ENCODE assay signal across 2 cellular contexts in the genomic region with DNA sequence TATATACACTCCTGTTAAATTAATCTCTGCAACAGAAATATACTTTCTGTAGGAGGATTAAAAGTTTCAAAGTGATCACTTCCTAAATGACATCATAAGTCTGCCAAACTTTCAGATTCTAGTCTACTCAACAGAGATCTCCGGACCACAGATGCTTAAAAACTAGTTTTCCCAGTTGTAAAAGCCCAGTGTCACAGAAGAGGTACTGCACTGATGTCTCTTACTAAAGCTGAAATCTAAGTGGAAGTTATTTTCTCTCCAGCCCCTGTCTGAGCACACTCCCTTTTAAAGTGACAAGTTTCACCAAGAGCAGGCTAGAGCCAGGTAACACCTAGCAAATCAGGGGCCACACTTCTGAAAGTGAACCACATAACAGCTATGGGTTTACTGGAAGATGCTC.
TF ChIP-seq lines count a peak whose summit lies in the region.

No MANE protein-coding gene starts in this region.

TF ChIP-seq in GM12878, 131 proteins besides CTCF, POLR2A, EP300 and RAD21 (continued from another document and continues in another):
- TF ChIP-seq, protein P1, sequence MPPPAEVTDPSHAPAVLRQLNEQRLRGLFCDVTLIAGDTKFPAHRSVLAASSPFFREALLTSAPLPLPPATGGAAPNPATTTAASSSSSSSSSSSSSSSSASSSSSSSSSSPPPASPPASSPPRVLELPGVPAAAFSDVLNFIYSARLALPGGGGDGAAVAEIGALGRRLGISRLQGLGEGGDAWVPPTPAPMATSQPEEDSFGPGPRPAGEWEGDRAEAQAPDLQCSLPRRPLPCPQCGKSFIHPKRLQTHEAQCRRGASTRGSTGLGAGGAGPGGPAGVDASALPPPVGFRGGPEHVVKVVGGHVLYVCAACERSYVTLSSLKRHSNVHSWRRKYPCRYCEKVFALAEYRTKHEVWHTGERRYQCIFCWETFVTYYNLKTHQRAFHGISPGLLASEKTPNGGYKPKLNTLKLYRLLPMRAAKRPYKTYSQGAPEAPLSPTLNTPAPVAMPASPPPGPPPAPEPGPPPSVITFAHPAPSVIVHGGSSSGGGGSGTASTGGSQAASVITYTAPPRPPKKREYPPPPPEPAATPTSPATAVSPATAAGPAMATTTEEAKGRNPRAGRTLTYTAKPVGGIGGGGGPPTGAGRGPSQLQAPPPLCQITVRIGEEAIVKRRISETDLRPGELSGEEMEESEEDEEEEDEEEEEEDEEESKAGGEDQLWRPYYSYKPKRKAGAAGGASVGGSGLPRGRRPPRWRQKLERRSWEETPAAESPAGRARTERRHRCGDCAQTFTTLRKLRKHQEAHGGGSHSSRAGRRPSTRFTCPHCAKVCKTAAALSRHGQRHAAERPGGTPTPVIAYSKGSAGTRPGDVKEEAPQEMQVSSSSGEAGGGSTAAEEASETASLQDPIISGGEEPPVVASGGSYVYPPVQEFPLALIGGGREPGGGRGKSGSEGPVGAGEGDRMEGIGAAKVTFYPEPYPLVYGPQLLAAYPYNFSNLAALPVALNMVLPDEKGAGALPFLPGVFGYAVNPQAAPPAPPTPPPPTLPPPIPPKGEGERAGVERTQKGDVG (CRISPR knock-in tag; IDR thresholded peaks at IDR 0.05), result no peak
- TF ChIP-seq EGR1 (IDR thresholded peaks at IDR 0.05; ENCODE audit: borderline replicate concordance in 1 of 2, low read depth in 2 of 2, low read length in 2 of 2) (no peak), IRF4 (IDR thresholded peaks at IDR 0.05; ENCODE audit: low read depth, low read length) (no peak), PAX8 (IDR thresholded peaks at IDR 0.05) (no peak), BHLHE40 (IDR thresholded peaks at IDR 0.05; ENCODE audit: borderline replicate concordance in 1 of 2, low read depth in 2 of 2, low read length in 1 of 2) (no peak), DPF2 (IDR thresholded peaks at IDR 0.05) (no peak), CHD2 (IDR thresholded peaks at IDR 0.05; ENCODE audit: borderline replicate concordance, low read depth, low read length) (no peak), WRNIP1 (IDR thresholded peaks at IDR 0.05; ENCODE audit: borderline replicate concordance, low read depth, low read length) (no peak), LARP7 (IDR thresholded peaks at IDR 0.05) (no peak), SIX5 (IDR thresholded peaks at IDR 0.05; ENCODE audit: low read depth, low read length, severe bottlenecking) (no peak), HDGF (IDR thresholded peaks at IDR 0.05) (no peak), ATF7 (IDR thresholded peaks at IDR 0.05; ENCODE audit: low read depth) (peak; percentile 56), MXI1 (IDR thresholded peaks at IDR 0.05; ENCODE audit: low read depth, low read length) (no peak), SPI1 (IDR thresholded peaks at IDR 0.05; ENCODE audit: borderline replicate concordance, insufficient read depth, low read depth, low read length) (peak; percentile 9; the same call in 1 of the 2 replicates), RB1 (IDR thresholded peaks at IDR 0.05; ENCODE audit: borderline replicate concordance) (no peak)
- TF ChIP-seq, protein P2, sequence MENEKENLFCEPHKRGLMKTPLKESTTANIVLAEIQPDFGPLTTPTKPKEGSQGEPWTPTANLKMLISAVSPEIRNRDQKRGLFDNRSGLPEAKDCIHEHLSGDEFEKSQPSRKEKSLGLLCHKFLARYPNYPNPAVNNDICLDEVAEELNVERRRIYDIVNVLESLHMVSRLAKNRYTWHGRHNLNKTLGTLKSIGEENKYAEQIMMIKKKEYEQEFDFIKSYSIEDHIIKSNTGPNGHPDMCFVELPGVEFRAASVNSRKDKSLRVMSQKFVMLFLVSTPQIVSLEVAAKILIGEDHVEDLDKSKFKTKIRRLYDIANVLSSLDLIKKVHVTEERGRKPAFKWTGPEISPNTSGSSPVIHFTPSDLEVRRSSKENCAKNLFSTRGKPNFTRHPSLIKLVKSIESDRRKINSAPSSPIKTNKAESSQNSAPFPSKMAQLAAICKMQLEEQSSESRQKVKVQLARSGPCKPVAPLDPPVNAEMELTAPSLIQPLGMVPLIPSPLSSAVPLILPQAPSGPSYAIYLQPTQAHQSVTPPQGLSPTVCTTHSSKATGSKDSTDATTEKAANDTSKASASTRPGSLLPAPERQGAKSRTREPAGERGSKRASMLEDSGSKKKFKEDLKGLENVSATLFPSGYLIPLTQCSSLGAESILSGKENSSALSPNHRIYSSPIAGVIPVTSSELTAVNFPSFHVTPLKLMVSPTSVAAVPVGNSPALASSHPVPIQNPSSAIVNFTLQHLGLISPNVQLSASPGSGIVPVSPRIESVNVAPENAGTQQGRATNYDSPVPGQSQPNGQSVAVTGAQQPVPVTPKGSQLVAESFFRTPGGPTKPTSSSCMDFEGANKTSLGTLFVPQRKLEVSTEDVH (IDR thresholded peaks at IDR 0.05; ENCODE audit: low read depth, partially characterized antibody), result no peak
- TF ChIP-seq, protein P3, sequence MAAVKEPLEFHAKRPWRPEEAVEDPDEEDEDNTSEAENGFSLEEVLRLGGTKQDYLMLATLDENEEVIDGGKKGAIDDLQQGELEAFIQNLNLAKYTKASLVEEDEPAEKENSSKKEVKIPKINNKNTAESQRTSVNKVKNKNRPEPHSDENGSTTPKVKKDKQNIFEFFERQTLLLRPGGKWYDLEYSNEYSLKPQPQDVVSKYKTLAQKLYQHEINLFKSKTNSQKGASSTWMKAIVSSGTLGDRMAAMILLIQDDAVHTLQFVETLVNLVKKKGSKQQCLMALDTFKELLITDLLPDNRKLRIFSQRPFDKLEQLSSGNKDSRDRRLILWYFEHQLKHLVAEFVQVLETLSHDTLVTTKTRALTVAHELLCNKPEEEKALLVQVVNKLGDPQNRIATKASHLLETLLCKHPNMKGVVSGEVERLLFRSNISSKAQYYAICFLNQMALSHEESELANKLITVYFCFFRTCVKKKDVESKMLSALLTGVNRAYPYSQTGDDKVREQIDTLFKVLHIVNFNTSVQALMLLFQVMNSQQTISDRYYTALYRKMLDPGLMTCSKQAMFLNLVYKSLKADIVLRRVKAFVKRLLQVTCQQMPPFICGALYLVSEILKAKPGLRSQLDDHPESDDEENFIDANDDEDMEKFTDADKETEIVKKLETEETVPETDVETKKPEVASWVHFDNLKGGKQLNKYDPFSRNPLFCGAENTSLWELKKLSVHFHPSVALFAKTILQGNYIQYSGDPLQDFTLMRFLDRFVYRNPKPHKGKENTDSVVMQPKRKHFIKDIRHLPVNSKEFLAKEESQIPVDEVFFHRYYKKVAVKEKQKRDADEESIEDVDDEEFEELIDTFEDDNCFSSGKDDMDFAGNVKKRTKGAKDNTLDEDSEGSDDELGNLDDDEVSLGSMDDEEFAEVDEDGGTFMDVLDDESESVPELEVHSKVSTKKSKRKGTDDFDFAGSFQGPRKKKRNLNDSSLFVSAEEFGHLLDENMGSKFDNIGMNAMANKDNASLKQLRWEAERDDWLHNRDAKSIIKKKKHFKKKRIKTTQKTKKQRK (IDR thresholded peaks at IDR 0.05; ENCODE audit: low read depth, low read length), result no peak

TF ChIP-seq in liver, 16 proteins besides CTCF, POLR2A, EP300 and RAD21 (continued from another document):
- TF ChIP-seq, protein P4, sequence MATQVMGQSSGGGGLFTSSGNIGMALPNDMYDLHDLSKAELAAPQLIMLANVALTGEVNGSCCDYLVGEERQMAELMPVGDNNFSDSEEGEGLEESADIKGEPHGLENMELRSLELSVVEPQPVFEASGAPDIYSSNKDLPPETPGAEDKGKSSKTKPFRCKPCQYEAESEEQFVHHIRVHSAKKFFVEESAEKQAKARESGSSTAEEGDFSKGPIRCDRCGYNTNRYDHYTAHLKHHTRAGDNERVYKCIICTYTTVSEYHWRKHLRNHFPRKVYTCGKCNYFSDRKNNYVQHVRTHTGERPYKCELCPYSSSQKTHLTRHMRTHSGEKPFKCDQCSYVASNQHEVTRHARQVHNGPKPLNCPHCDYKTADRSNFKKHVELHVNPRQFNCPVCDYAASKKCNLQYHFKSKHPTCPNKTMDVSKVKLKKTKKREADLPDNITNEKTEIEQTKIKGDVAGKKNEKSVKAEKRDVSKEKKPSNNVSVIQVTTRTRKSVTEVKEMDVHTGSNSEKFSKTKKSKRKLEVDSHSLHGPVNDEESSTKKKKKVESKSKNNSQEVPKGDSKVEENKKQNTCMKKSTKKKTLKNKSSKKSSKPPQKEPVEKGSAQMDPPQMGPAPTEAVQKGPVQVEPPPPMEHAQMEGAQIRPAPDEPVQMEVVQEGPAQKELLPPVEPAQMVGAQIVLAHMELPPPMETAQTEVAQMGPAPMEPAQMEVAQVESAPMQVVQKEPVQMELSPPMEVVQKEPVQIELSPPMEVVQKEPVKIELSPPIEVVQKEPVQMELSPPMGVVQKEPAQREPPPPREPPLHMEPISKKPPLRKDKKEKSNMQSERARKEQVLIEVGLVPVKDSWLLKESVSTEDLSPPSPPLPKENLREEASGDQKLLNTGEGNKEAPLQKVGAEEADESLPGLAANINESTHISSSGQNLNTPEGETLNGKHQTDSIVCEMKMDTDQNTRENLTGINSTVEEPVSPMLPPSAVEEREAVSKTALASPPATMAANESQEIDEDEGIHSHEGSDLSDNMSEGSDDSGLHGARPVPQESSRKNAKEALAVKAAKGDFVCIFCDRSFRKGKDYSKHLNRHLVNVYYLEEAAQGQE (IDR thresholded peaks at IDR 0.05), result no peak
- no peak for TF ChIP-seq GABPA (IDR thresholded peaks at IDR 0.05 in 1 of 2, conservative IDR thresholded peaks at IDR 0.05 in 1 of 2)
- TF ChIP-seq RXRA (IDR thresholded peaks at IDR 0.05), result no peak
- TF ChIP-seq, protein P5, sequence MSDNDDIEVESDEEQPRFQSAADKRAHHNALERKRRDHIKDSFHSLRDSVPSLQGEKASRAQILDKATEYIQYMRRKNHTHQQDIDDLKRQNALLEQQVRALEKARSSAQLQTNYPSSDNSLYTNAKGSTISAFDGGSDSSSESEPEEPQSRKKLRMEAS (IDR thresholded peaks at IDR 0.05), result no peak
- no peak for TF ChIP-seq SP1 (IDR thresholded peaks at IDR 0.05)
- TF ChIP-seq HNF4G (IDR thresholded peaks at IDR 0.05), result no peak
- no peak for TF ChIP-seq FOXA2 (IDR thresholded peaks at IDR 0.05)
- no peak for TF ChIP-seq NR2F2 (IDR thresholded peaks at IDR 0.05)
- TF ChIP-seq EGR1 (IDR thresholded peaks at IDR 0.05; ENCODE audit: low read depth in 2 of 2), result no peak
